ENCODE assay signal across 18 cellular contexts in genomic region chr2:10225291-10226031, GRCh38.
DNase-seq lines count a peak whose midpoint lies in the region; ATAC-seq and TF ChIP-seq lines count a peak whose summit lies in the region.
"Had no signal": no experiment of that assay in that cellular context is flagged by ENCODE, and none has a peak within 500 bp of the region (broad histone marks: within the 10 kb centered on the region; RNA-seq: fewer than 3 reads in every experiment).

No MANE protein-coding gene starts in this region.

- H3K4me3 ChIP-seq in gastroesophageal sphincter: no peak overlapping the region
- H3K4me3 ChIP-seq in ovary: no peak overlapping the region
- H3K4me3 ChIP-seq: upper lobe of left lung had no signal

- peaks cover 9% of the 10 kb centered on the region for H3K27me3 ChIP-seq in gastroesophageal sphincter
- no peaks in the 10 kb centered on the region for H3K27me3 ChIP-seq in ovary
- H3K27me3 ChIP-seq: upper lobe of left lung had no signal

- WGBS in gastroesophageal sphincter (ENCODE audit: low coverage in 1 of 2), 2 donors: 84% methylated on average over 3 of the region's 15 CpGs; no CpG with 5 or more reads in 1 of the 2 donors
- 74 to 87% (median 79%) methylated on average over 15 of the region's 15 CpGs for WGBS in ovary, 3 donors

- H3K9me3 ChIP-seq in gastroesophageal sphincter: no peaks in the 10 kb centered on the region
- no peaks in the 10 kb centered on the region for H3K9me3 ChIP-seq in ovary
- H3K9me3 ChIP-seq: upper lobe of left lung had no signal

- peak; percentile 17 for DNase-seq in DMS153 (lab: John Stamatoyannopoulos, UW)
- DNase-seq in DMS153 treated with DMSO at 0.1 percent for 48 hours (lab: John Stamatoyannopoulos, UW; ENCODE audit: unreplicated experiment): no peak
- peak; percentile 45 for DNase-seq in NCI-H2171 (lab: John Stamatoyannopoulos, UW)
- peak in 3 of 5 donors; percentile 2 to 25 (median 7) for DNase-seq in ovary
- DNase-seq in stimulated activated CD4-positive, alpha-beta T cell treated with anti-CD3 and anti-CD28 coated beads, Interleukin-1b, Interleukin-23, amount 100 ng/mL, for 48 hours: no peak
- DNase-seq in effector memory CD8-positive, alpha-beta T cell: no peak
- DNase-seq in SW 1271 (lab: John Stamatoyannopoulos, UW): no peak
- DNase-seq: activated CD8-positive, alpha-beta T cell treated with anti-CD3 and anti-CD28 coated beads for 36 hours; amniotic stem cell; GOT3; NCI-H446; stimulated activated naive CD8-positive, alpha-beta T cell treated with anti-CD3 and anti-CD28 coated beads, Interleukin-15, Interleukin-2, amounts not matched to agents 100 U/mL and 50 U/mL, for 24 hours; upper lobe of left lung had no signal

- no peak overlapping the region for H3K27ac Mint-ChIP-seq in effector memory CD8-positive, alpha-beta T cell
- H3K27ac Mint-ChIP-seq: activated CD8-positive, alpha-beta T cell treated with anti-CD3 and anti-CD28 coated beads for 36 hours; activated T-helper 2 cell treated with anti-CD3 and anti-CD28 coated beads, Interferon-gamma antibody, Interleukin-2, Interleukin-4, amounts not matched to agents 10 μg/mL and 5 μg/mL and 100 μg/mL, durations not matched to agents 14 hours and 24 hours and 36 hours; B cell had no signal

- H3K4me1 Mint-ChIP-seq in effector memory CD8-positive, alpha-beta T cell (ENCODE audit: low read depth in 2 of 2): no peaks in the 10 kb centered on the region
- H3K4me1 Mint-ChIP-seq: B cell had no signal

- ATAC-seq in gastroesophageal sphincter: peak; percentile 8
- ATAC-seq in effector memory CD8-positive, alpha-beta T cell (replicated peaks): no peak
- ATAC-seq: activated CD8-positive, alpha-beta T cell treated with anti-CD3 and anti-CD28 coated beads for 36 hours; stimulated activated naive CD8-positive, alpha-beta T cell treated with anti-CD3 and anti-CD28 coated beads, Interleukin-15, Interleukin-2, amounts not matched to agents 100 U/mL and 50 U/mL, for 24 hours had no signal

- H3K4me1 ChIP-seq in gastroesophageal sphincter (no peaks in the 10 kb centered on the region), ovary (ENCODE audit: insufficient read depth) (peaks cover 2% of the 10 kb centered on the region)
- H3K4me1 ChIP-seq: upper lobe of left lung had no signal

- H3K27ac ChIP-seq in gastroesophageal sphincter (no peak overlapping the region), ovary (no peak overlapping the region)
- H3K27ac ChIP-seq: 22Rv1, KMS-11, upper lobe of left lung had no signal

- TF ChIP-seq POLR2A in gastroesophageal sphincter (IDR thresholded peaks at IDR 0.05) (no peak), ovary (IDR thresholded peaks at IDR 0.05) (no peak)

- TF ChIP-seq EP300 in gastroesophageal sphincter (IDR thresholded peaks at IDR 0.05) (no peak), ovary (IDR thresholded peaks at IDR 0.05) (no peak)

- no peaks in the 10 kb centered on the region for H3K36me3 ChIP-seq in gastroesophageal sphincter
- no peaks in the 10 kb centered on the region for H3K36me3 ChIP-seq in ovary
- H3K36me3 ChIP-seq: upper lobe of left lung had no signal

- TF ChIP-seq CTCF in gastroesophageal sphincter (IDR thresholded peaks at IDR 0.05): no peak
- no peak for TF ChIP-seq CTCF in ovary (IDR thresholded peaks at IDR 0.05)

- H3K4me3 Mint-ChIP-seq in effector memory CD8-positive, alpha-beta T cell: no peak overlapping the region
- H3K4me3 Mint-ChIP-seq: activated CD8-positive, alpha-beta T cell treated with anti-CD3 and anti-CD28 coated beads for 36 hours; B cell had no signal

- H3K36me3 Mint-ChIP-seq in effector memory CD8-positive, alpha-beta T cell (ENCODE audit: insufficient read depth): peaks cover 5% of the 10 kb centered on the region

- no peaks in the 10 kb centered on the region for H3K9me3 Mint-ChIP-seq in effector memory CD8-positive, alpha-beta T cell
- H3K9me3 Mint-ChIP-seq: activated CD8-positive, alpha-beta T cell treated with anti-CD3 and anti-CD28 coated beads for 36 hours; activated T-helper 2 cell treated with anti-CD3 and anti-CD28 coated beads, Interferon-gamma antibody, Interleukin-2, Interleukin-4, amounts not matched to agents 10 μg/mL and 5 μg/mL and 100 μg/mL, durations not matched to agents 14 hours and 24 hours and 36 hours had no signal

- intact Hi-C loops in ovary (cut with DNase I): no loop called here

- H3K27me3 Mint-ChIP-seq in effector memory CD8-positive, alpha-beta T cell: peaks cover 18 to 37% of the 10 kb centered on the region in 2 donors
- H3K27me3 Mint-ChIP-seq: activated CD8-positive, alpha-beta T cell treated with anti-CD3 and anti-CD28 coated beads for 36 hours had no signal

Comparison
In these comparisons a context has a peak if more than half of its experiments do, and no peak if none do; other contexts are left out.
1. DNase-seq: peak in DMS153 (single experiment), NCI-H2171 (single experiment) and ovary (3 of 5); none in DMS153 treated with DMSO at 0.1 percent for 48 hours (single experiment), stimulated activated CD4-positive, alpha-beta T cell treated with anti-CD3 and anti-CD28 coated beads, Interleukin-1b, Interleukin-23, amount 100 ng/mL, for 48 hours (single experiment), effector memory CD8-positive, alpha-beta T cell (0 of 3) and SW 1271 (0 of 2).